In genomic region chr9:108149346-108149745, GRCh38 we compare ENCODE assay signal across 25 cellular contexts.
"Had no signal": no experiment of that assay in that cellular context is flagged by ENCODE, and none has a peak within 500 bp of the region (broad histone marks: within the 10 kb centered on the region; RNA-seq: fewer than 3 reads in every experiment).

No MANE protein-coding gene starts in this region.

- H3K9me3 ChIP-seq: colonic mucosa, testis, transverse colon had no signal

- DNase-seq: activated CD4-positive, alpha-beta T cell treated with anti-CD3 and anti-CD28 coated beads for 4 hours; activated CD4-positive, alpha-beta T cell treated with anti-CD3 and anti-CD28 coated beads, Interleukin-2, amount 50 U/mL, for 4 hours; activated CD4-positive, CD25-positive, alpha-beta regulatory T cell; activated effector memory CD4-positive, alpha-beta T cell treated with Interleukin-2 at 50 U/mL for 16 hours; activated naive CD4-positive, alpha-beta T cell treated with anti-CD3 and anti-CD28 coated beads for 36 hours; activated naive CD8-positive, alpha-beta T cell treated with anti-CD3 and anti-CD28 coated beads for 36 hours; activated T-cell treated with anti-CD3 and anti-CD28 coated beads for 4 hours; activated T-cell treated with anti-CD3 and anti-CD28 coated beads, Interleukin-2, amount 50 U/mL, for 72 hours; amniotic stem cell; colonic mucosa; effector CD8-positive, alpha-beta T cell; foreskin fibroblast; heart left ventricle; left lung; posterior cingulate gyrus; right cardiac atrium; stimulated activated CD4-positive, alpha-beta T cell treated with anti-CD3 and anti-CD28 coated beads, Interleukin-12 subunit alpha, Interleukin-12 subunit beta, amount 100 ng/mL, for 4 hours; stimulated activated CD4-positive, alpha-beta T cell treated with anti-CD3 and anti-CD28 coated beads, Interleukin-4, amount 100 ng/mL, for 1 hour; stimulated activated naive CD8-positive, alpha-beta T cell treated with anti-CD3 and anti-CD28 coated beads, Interleukin-15, Interleukin-2, amounts not matched to agents 100 U/mL and 50 U/mL, for 24 hours; T-helper 1 cell; testis; transverse colon had no signal

- H3K27ac ChIP-seq: colonic mucosa, left lung, testis, transverse colon had no signal

- H3K36me3 ChIP-seq: colonic mucosa, heart left ventricle, left lung, transverse colon had no signal

- H3K4me1 ChIP-seq: colonic mucosa, transverse colon had no signal

- H3K4me3 ChIP-seq: colonic mucosa, heart left ventricle, left lung, testis, transverse colon had no signal

- H3K27me3 ChIP-seq: colonic mucosa, heart left ventricle, left lung, testis, transverse colon had no signal

- FAIRE-seq: astrocyte, endometrium, islet of Langerhans had no signal
